Comparison of ENCODE assay signal across 8 cellular contexts in genomic region chr9:91796516-91796915, GRCh38.
A peak's percentile ranks its signal among the peaks of the same experiment; 100 is the strongest.
DNase-seq lines count a peak whose midpoint lies in the region; ATAC-seq and TF ChIP-seq lines count a peak whose summit lies in the region.
"Not testable (repeated sequence)": the region's sequence is repeated elsewhere in the genome, so short reads cannot be mapped to it uniquely, and the experiment has no call there.

No MANE protein-coding gene starts in this region.

- TF ChIP-seq CTCF in foreskin keratinocyte (conservative IDR thresholded peaks at IDR 0.05); natural killer cell (IDR thresholded peaks at IDR 0.05); stomach (IDR thresholded peaks at IDR 0.05): not testable (repeated sequence)

- intact Hi-C loops in natural killer cell (cut with micrococcal nuclease); stomach (cut with DNase I; ENCODE audit: low total_unique reads): not testable (repeated sequence)

- not testable (repeated sequence) for H3K36me3 ChIP-seq in stomach

- ATAC-seq in GM18867 (IDR thresholded peaks at IDR 0.05; ENCODE audit: unreplicated experiment) (peak; percentile 61), foreskin keratinocyte (peak; percentile 55), natural killer cell (peak; percentile 52 to 59 (median 54))
- not testable (repeated sequence) for ATAC-seq in activated T-cell treated with anti-CD3 and anti-CD28 coated beads, Interleukin-2, amount 50 U/mL, for 4 hours; activated naive CD8-positive, alpha-beta T cell treated with anti-CD3 and anti-CD28 coated beads, Interleukin-2, amount 50 U/mL, for 24 hours

- TF ChIP-seq EP300 in stomach (IDR thresholded peaks at IDR 0.05) = not testable (repeated sequence)

- H3K27ac ChIP-seq in foreskin keratinocyte = not testable (repeated sequence)
- peak overlapping the region in 3 of 5 donors; percentile 61 to 81 (median 68) for H3K27ac ChIP-seq in stomach

- WGBS in stomach, 5 donors = 70 to 86% (median 83%) methylated on average over 2 to 4 of the region's 4 CpGs

- H3K4me1 Mint-ChIP-seq in activated T-cell treated with anti-CD3 and anti-CD28 coated beads, Interleukin-2, amount 50 U/mL, for 4 hours (ENCODE audit: low read depth) = peaks cover 17% of the 10 kb centered on the region
- peaks cover 16% of the 10 kb centered on the region for H3K4me1 Mint-ChIP-seq in activated naive CD8-positive, alpha-beta T cell treated with anti-CD3 and anti-CD28 coated beads, Interleukin-2, amount 50 U/mL, for 24 hours
- peaks cover 15% of the 10 kb centered on the region in 2 donors for H3K4me1 Mint-ChIP-seq in natural killer cell

- not testable (repeated sequence) for H3K27me3 Mint-ChIP-seq in activated T-cell treated with anti-CD3 and anti-CD28 coated beads, Interleukin-2, amount 50 U/mL, for 4 hours (ENCODE audit: low read depth); activated naive CD8-positive, alpha-beta T cell treated with anti-CD3 and anti-CD28 coated beads, Interleukin-2, amount 50 U/mL, for 24 hours; natural killer cell (ENCODE audit: low read depth in 2 of 2)

- H3K4me3 ChIP-seq in stomach = not testable (repeated sequence)

- H3K27ac Mint-ChIP-seq in activated naive CD8-positive, alpha-beta T cell treated with anti-CD3 and anti-CD28 coated beads, Interleukin-2, amount 50 U/mL, for 24 hours = not testable (repeated sequence)
- H3K27ac Mint-ChIP-seq in natural killer cell = peak overlapping the region; percentile 83 to 87

- not testable (repeated sequence) for H3K36me3 Mint-ChIP-seq in activated T-cell treated with anti-CD3 and anti-CD28 coated beads, Interleukin-2, amount 50 U/mL, for 4 hours (ENCODE audit: insufficient read depth); activated naive CD8-positive, alpha-beta T cell treated with anti-CD3 and anti-CD28 coated beads, Interleukin-2, amount 50 U/mL, for 24 hours (ENCODE audit: low read depth); natural killer cell

- H3K27me3 ChIP-seq in foreskin keratinocyte, stomach: not testable (repeated sequence)

- not testable (repeated sequence) for TF ChIP-seq POLR2A in stomach (IDR thresholded peaks at IDR 0.05)

- not testable (repeated sequence) for H3K4me3 Mint-ChIP-seq in activated T-cell treated with anti-CD3 and anti-CD28 coated beads, Interleukin-2, amount 50 U/mL, for 4 hours; activated naive CD8-positive, alpha-beta T cell treated with anti-CD3 and anti-CD28 coated beads, Interleukin-2, amount 50 U/mL, for 24 hours
- H3K4me3 Mint-ChIP-seq in natural killer cell = peak overlapping the region; percentile 22

- H3K4me1 ChIP-seq in foreskin keratinocyte = not testable (repeated sequence)
- H3K4me1 ChIP-seq in stomach = peaks cover 4 to 42% (median 23%) of the 10 kb centered on the region in 4 donors

- DNase-seq in NCI-H69 (lab: John Stamatoyannopoulos, UW) = peak; percentile 60
- peak; percentile 45 to 48 for DNase-seq in activated CD4-positive, alpha-beta T cell treated with anti-CD3 and anti-CD28 coated beads for 4 hours
- peak; percentile 42 for DNase-seq in activated T-cell treated with anti-CD3 and anti-CD28 coated beads, Interleukin-2, amount 50 U/mL, for 4 hours
- peak; percentile 7 for DNase-seq in activated naive CD8-positive, alpha-beta T cell treated with anti-CD3 and anti-CD28 coated beads, Interleukin-2, amount 50 U/mL, for 24 hours
- DNase-seq in foreskin keratinocyte, stomach: not testable (repeated sequence)
- DNase-seq in natural killer cell = peak; percentile 44

- not testable (repeated sequence) for H3K9me3 Mint-ChIP-seq in activated T-cell treated with anti-CD3 and anti-CD28 coated beads, Interleukin-2, amount 50 U/mL, for 4 hours; activated naive CD8-positive, alpha-beta T cell treated with anti-CD3 and anti-CD28 coated beads, Interleukin-2, amount 50 U/mL, for 24 hours; natural killer cell

- not testable (repeated sequence) for H3K9me3 ChIP-seq in stomach
